1 cellular context compared by ENCODE assay signal in genomic region chr16:2033057-2033911, GRCh38.
A peak's percentile ranks its signal among the peaks of the same experiment; 100 is the strongest.
TF ChIP-seq lines count a peak whose summit lies in the region.

No MANE protein-coding gene starts in this region.

TF ChIP-seq in HepG2, 621 proteins besides CTCF, POLR2A, EP300 and RAD21 (continued from another document):
- peak; percentile 31; the same call in 1 of the 2 replicates for TF ChIP-seq BORCS8-MEF2B (CRISPR knock-in tag; IDR thresholded peaks at IDR 0.05)
- TF ChIP-seq AGO2 (optimal IDR thresholded peaks at IDR 0.05; ENCODE audit: low read depth, low read length): peak; percentile 0
- TF ChIP-seq RBFOX2 (IDR thresholded peaks at IDR 0.05; ENCODE audit: low read depth, low read length): peak; percentile 1; the same call in 1 of the 2 replicates
- TF ChIP-seq MATR3 (CRISPR knock-in tag; IDR thresholded peaks at IDR 0.05): no peak
- TF ChIP-seq ZNF816 (CRISPR knock-in tag; IDR thresholded peaks at IDR 0.05; ENCODE audit: borderline replicate concordance): no peak
- TF ChIP-seq ZNF607 (CRISPR knock-in tag; IDR thresholded peaks at IDR 0.05; ENCODE audit: borderline replicate concordance): 0 out of 2 replicates have a peak, but pooled peaks have one; percentile 41
- no peak for TF ChIP-seq HOXD1 (CRISPR knock-in tag; IDR thresholded peaks at IDR 0.05)
- 0 out of 2 replicates have a peak, but pooled peaks have one; percentile 51 for TF ChIP-seq ETV6 (CRISPR knock-in tag; conservative IDR thresholded peaks at IDR 0.05)
- no peak for TF ChIP-seq ZNF18 (CRISPR knock-in tag; IDR thresholded peaks at IDR 0.05; ENCODE audit: insufficient replicate concordance)
- no peak for TF ChIP-seq ZNF468 (CRISPR knock-in tag; IDR thresholded peaks at IDR 0.05)
- TF ChIP-seq ZNF138 (CRISPR knock-in tag; IDR thresholded peaks at IDR 0.05; ENCODE audit: low read depth): no peak
- no peak for TF ChIP-seq ZNF260 (CRISPR knock-in tag; IDR thresholded peaks at IDR 0.05; ENCODE audit: borderline replicate concordance, low read depth)
- no peak for TF ChIP-seq PAWR (CRISPR knock-in tag; IDR thresholded peaks at IDR 0.05; ENCODE audit: borderline replicate concordance)
- TF ChIP-seq ZNF687 (CRISPR knock-in tag; IDR thresholded peaks at IDR 0.05): peak; percentile 91
